14 cellular contexts compared by ENCODE assay signal in the genomic region with DNA sequence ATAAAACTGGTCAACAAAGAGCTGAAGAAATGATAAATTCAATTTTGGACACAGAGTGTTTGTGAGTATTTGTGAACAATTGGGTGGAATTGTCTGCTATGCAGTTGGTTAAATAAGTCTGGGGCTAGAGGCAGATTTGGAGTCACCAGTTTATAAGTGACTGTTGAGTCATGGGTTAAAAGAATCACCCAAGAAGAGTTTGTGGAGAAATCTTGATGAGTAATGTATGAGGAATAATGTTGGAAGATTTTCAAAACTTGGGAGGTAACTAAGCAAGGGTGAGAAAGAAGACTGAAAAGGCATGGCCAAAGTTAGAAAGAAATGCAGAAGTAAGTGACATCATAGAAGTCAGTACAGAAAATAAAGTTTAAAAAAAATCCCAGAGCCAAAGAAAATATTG.
DNase-seq lines count a peak whose midpoint lies in the region; ATAC-seq and TF ChIP-seq lines count a peak whose summit lies in the region.
"Had no signal": no experiment of that assay in that cellular context is flagged by ENCODE, and none has a peak within 500 bp of the region (broad histone marks: within the 10 kb centered on the region; RNA-seq: fewer than 3 reads in every experiment).

No MANE protein-coding gene starts in this region.

- no peak for TF ChIP-seq CTCF in fibroblast of pulmonary artery (IDR thresholded peaks at IDR 0.05; ENCODE audit: low read length, missing control alignments)
- no peak for TF ChIP-seq CTCF in gastrocnemius medialis (IDR thresholded peaks at IDR 0.05 in 4 of 5, conservative IDR thresholded peaks at IDR 0.05 in 1 of 5)

- no peak overlapping the region for H3K4me3 ChIP-seq in fibroblast of pulmonary artery (replicated peaks; ENCODE audit: low read depth, low read length)
- H3K4me3 ChIP-seq in gastrocnemius medialis = no peak overlapping the region
- H3K4me3 ChIP-seq: HAP-1, right atrium auricular region had no signal

- no peak for TF ChIP-seq POLR2A in gastrocnemius medialis (IDR thresholded peaks at IDR 0.05)

- peak; percentile 95 for DNase-seq in GM04503 (ENCODE audit: low read depth)
- DNase-seq in T1000 (lab: John Stamatoyannopoulos, UW) = peak; percentile 3
- peak; percentile 89 for DNase-seq in fibroblast of pulmonary artery (ENCODE audit: low read depth)
- DNase-seq in gastrocnemius medialis = no peak
- DNase-seq: activated CD8-positive, alpha-beta T cell treated with anti-CD3 and anti-CD28 coated beads, Interleukin-2, amount 10 ng/mL, durations not matched to agents 7 days and 5 days; KG1; NCI-H2029; T-helper 17 cell had no signal

- peak; percentile 39 to 83 for ATAC-seq in gastrocnemius medialis
- no peak for ATAC-seq in HG02759 (IDR thresholded peaks at IDR 0.05; ENCODE audit: unreplicated experiment)
- ATAC-seq in HG02763 (IDR thresholded peaks at IDR 0.05; ENCODE audit: unreplicated experiment) = no peak
- no peak for ATAC-seq in GM19455 (IDR thresholded peaks at IDR 0.05; ENCODE audit: unreplicated experiment)
- ATAC-seq in GM21367 (IDR thresholded peaks at IDR 0.05; ENCODE audit: unreplicated experiment) = no peak
- ATAC-seq: activated CD8-positive, alpha-beta T cell treated with anti-CD3 and anti-CD28 coated beads, Interleukin-2, amount 10 ng/mL, durations not matched to agents 7 days and 5 days; T-helper 17 cell had no signal

- peaks cover 0 to 8% of the 10 kb centered on the region in 2 donors for H3K4me1 ChIP-seq in gastrocnemius medialis
- H3K4me1 ChIP-seq: HAP-1, right atrium auricular region had no signal

- in situ Hi-C loops in gastrocnemius medialis (cut with MboI; ENCODE audit: low sequenced_read_pairs in 4 of 4) = no loop called here

- no peaks in the 10 kb centered on the region for H3K27me3 ChIP-seq in gastrocnemius medialis
- H3K27me3 ChIP-seq: right atrium auricular region had no signal

- H3K36me3 ChIP-seq in gastrocnemius medialis = no peaks in the 10 kb centered on the region
- H3K36me3 ChIP-seq: HAP-1, right atrium auricular region had no signal

- no peaks in the 10 kb centered on the region for H3K9me3 ChIP-seq in gastrocnemius medialis
- H3K9me3 ChIP-seq: HAP-1, right atrium auricular region had no signal

- peak overlapping the region in 1 of 4 donors; percentile 16 for H3K27ac ChIP-seq in gastrocnemius medialis
- H3K27ac ChIP-seq: right atrium auricular region had no signal

- intact Hi-C loops in gastrocnemius medialis (cut with DNase I; ENCODE audit: low total_unique reads) = loop anchor here (5.0 kb wide), 1 partner anchor 65 kb away; no protein-coding TSS in a partner anchor

Comparison
In these comparisons a context has a peak if more than half of its experiments do, and no peak if none do; other contexts are left out.
1. DNase-seq: peak in GM04503 (single experiment), T1000 (single experiment) and fibroblast of pulmonary artery (single experiment); none in gastrocnemius medialis (0 of 2).
2. ATAC-seq: peak in gastrocnemius medialis (2 of 2); none in HG02759 (single experiment), HG02763 (single experiment), GM19455 (single experiment) and GM21367 (single experiment).